In genomic region chr11:84663731-84664130, GRCh38 we compare ENCODE assay signal across 9 cellular contexts.
"Had no signal": no experiment of that assay in that cellular context is flagged by ENCODE, and none has a peak within 500 bp of the region (broad histone marks: within the 10 kb centered on the region; RNA-seq: fewer than 3 reads in every experiment).

No MANE protein-coding gene starts in this region.

- H3K4me3 Mint-ChIP-seq: HFFc6, IgD-negative memory B cell had no signal

- H3K4me3 ChIP-seq: HAP-1 had no signal

- H3K4me1 Mint-ChIP-seq: IgD-negative memory B cell had no signal

- H3K4me1 ChIP-seq: HAP-1 had no signal

- H3K27me3 Mint-ChIP-seq: IgD-negative memory B cell had no signal

- DNase-seq: GOT3, H7, HFFc6, KBM-7 had no signal

- H3K27ac ChIP-seq: HL-60 had no signal

- H3K9me3 Mint-ChIP-seq: IgD-negative memory B cell had no signal

- ATAC-seq: HCT116, HepG2 had no signal

- H3K36me3 Mint-ChIP-seq: IgD-negative memory B cell had no signal

- H3K9me3 ChIP-seq: HAP-1 had no signal

- H3K36me3 ChIP-seq: HAP-1 had no signal

- H3K27ac Mint-ChIP-seq: HFFc6, IgD-negative memory B cell had no signal
